1 cellular context compared by ENCODE assay signal in genomic region chrX:65926095-65927019, GRCh38.
TF ChIP-seq lines count a peak whose summit lies in the region.

No MANE protein-coding gene starts in this region.

TF ChIP-seq in GM12878, 131 proteins besides CTCF, POLR2A, EP300 and RAD21 (continued from another document):
- TF ChIP-seq ZNF24 (IDR thresholded peaks at IDR 0.05) (no peak), IKZF2 (IDR thresholded peaks at IDR 0.05) (0 out of 4 replicates have a peak, but pooled peaks of 1 of the 2 experiments have one; percentile 9), BMI1 (IDR thresholded peaks at IDR 0.05; ENCODE audit: borderline replicate concordance) (no peak), USF1 (IDR thresholded peaks at IDR 0.05; ENCODE audit: borderline replicate concordance, extremely low read length, insufficient read depth, low read depth, low read length) (no peak), CEBPB (IDR thresholded peaks at IDR 0.05; ENCODE audit: borderline replicate concordance in 1 of 2, low read depth in 2 of 2, low read length in 2 of 2) (no peak)
TF ChIP-seq in GM12878: peak in this region for 20.
